Comparison of ENCODE assay signal across 8 cellular contexts in the genomic region with DNA sequence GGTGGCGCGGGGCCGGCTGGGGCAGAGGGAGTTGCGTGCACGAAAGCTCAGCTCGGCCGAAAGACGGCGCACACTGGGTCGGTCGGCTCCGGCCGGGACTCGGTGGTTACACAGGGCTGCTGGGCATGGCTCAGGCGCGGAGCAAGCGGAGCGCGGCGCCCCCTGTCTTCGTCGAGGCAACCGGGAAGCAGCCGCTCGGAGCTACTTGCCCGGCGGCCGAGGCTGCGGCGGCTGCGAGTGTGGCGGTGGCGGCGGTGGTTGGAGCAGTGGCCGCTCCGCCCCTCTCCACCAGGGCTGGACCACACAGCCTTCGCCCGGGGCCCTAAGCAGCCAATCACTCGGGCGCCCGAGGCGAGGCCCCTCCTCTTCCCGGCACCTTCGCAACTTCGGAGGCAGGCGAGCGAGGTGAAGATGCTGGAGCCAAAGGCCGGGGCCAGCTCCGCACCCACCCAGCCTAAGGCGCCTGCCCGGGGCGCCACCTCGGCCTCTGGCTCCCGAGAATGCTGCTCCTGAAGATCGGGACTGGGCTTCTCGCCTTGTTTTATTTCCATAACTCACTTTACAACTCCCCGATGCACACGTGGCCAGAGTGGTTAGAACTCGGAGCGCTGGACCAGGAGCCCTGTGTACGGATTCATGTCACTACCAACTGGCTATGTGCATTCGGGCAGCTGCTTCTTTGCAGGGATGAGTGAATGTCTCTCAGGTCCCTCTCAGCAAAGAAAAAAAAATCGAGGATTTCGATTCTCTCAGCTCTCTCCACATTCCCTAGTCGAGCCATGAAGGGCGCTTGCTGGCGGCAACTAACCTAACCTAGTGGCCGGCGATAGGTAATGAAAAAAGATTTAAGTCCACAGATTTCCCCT. TPM values are rescaled to one million over a fixed set of nuclear protein-coding genes. Genes with fewer than 3 reads are reported as not detected.
DNase-seq lines count a peak whose midpoint lies in the region; ATAC-seq, FAIRE-seq and TF ChIP-seq lines count a peak whose summit lies in the region.

TSS of gene TLL2 (minus strand) at position 241 of the 866 bp plus-strand sequence. CDS start 241 bp downstream, outside the sequence.

- H3K4me1 ChIP-seq in K562 (replicated peaks in 1 of 2; ENCODE audit: control insufficient read depth in 2 of 2, insufficient read depth in 2 of 2, low read length in 2 of 2) = peaks cover 4 to 21% of the 10 kb centered on the region in 2 experiments; a peak in 4 of 5 replicates

- intact Hi-C loops in K562 (cut with micrococcal nuclease) = loop anchor here (5.0 to 10.0 kb wide), 2 partner anchors 101 to 117 kb away; no protein-coding TSS in a partner anchor

- peak within 1 kb of the TSS; percentile 55; the same call in 1 of the 2 replicates for H2AFZ ChIP-seq in K562 (ENCODE audit: low read depth, low read length)

- peak; percentile 35 to 71 (median 49) for TF ChIP-seq CTCF in K562 (IDR thresholded peaks at IDR 0.05 in 2 of 3, conservative IDR thresholded peaks at IDR 0.05 in 1 of 3; ENCODE audit: insufficient read depth in 2 of 3, low read depth in 1 of 3, low read length in 3 of 3)
- peak; percentile 61 for TF ChIP-seq CTCF in retinal pigment epithelial cell (conservative IDR thresholded peaks at IDR 0.05; ENCODE audit: low read depth, low read length)

- H3K27ac ChIP-seq in K562 (ENCODE audit: extremely low read depth, low read depth, low read length) = no peak within 1 kb of the TSS

- no peak for TF ChIP-seq EP300 in K562 (IDR thresholded peaks at IDR 0.05; ENCODE audit: low read length)

- POLR2A ChIA-PET in K562 (lab: Yijun Ruan, JAX) = interaction anchor here (0.6 to 0.8 kb wide), 3 partner anchors 23 to 597 kb away, joined by 3 read pairs; no protein-coding TSS in a partner anchor

- no peaks in the 10 kb centered on the region for H3K79me2 ChIP-seq in K562 (ENCODE audit: control insufficient read depth, insufficient read depth, low read length)

- H4K20me1 ChIP-seq in K562 (replicated peaks; ENCODE audit: control insufficient read depth, insufficient read depth, low read length) = 0 out of 2 replicates have a peak, but pooled peaks cover 8% of the 10 kb centered on the region

- no TSS peak for BruUV-seq in K562 (replicated peaks; lab: Mats Ljungman, UMichigan)

- no peak for TF ChIP-seq POLR2A in GM18505 (IDR thresholded peaks at IDR 0.05; ENCODE audit: borderline replicate concordance, extremely low read depth, insufficient read depth, insufficient read length)
- no peak for TF ChIP-seq POLR2A in K562 (conservative IDR thresholded peaks at IDR 0.05)

- H3K9me3 ChIP-seq in K562 (replicated peaks; ENCODE audit: control insufficient read depth, insufficient read depth, low read depth, low read length) = no peaks in the 10 kb centered on the region

- peak; percentile 72 for ATAC-seq in GM18505 (IDR thresholded peaks at IDR 0.05; ENCODE audit: unreplicated experiment)
- ATAC-seq in HG02885 (IDR thresholded peaks at IDR 0.05; ENCODE audit: poor library complexity, unreplicated experiment) = peak; percentile 82
- peak; percentile 92 for ATAC-seq in K562

- CTCF ChIA-PET in K562 (lab: Yijun Ruan, JAX; ENCODE audit: low intra/inter-chr PET ratio) = no interaction called here

- peak within 1 kb of the TSS in 1 of 2 experiments; percentile 79; a peak in 2 of 4 replicates for H3K9ac ChIP-seq in K562 (ENCODE audit: insufficient read depth in 1 of 2, low read depth in 2 of 2, low read length in 2 of 2)

- 2% methylated on average over 22 of the region's 69 CpGs for WGBS in K562 (ENCODE audit: insufficient coverage, low coverage, missing lambda C conversion rate)

- peaks cover 0 to 30% of the 10 kb centered on the region in 2 experiments; a peak in 3 of 5 replicates for H3K27me3 ChIP-seq in K562 (ENCODE audit: control insufficient read depth in 2 of 2, insufficient read depth in 2 of 2, low read length in 2 of 2)

- TF ChIP-seq RAD21 in K562 (CRISPR knock-in tag; conservative IDR thresholded peaks at IDR 0.05 in 1 of 2, IDR thresholded peaks at IDR 0.05 in 1 of 2) = peak; percentile 17 to 41; a peak in 2 of 4 replicates

- peak; percentile 81 for DNase-seq in 8988T
- DNase-seq in NCI-H146 treated with DMSO at 0.1 percent for 48 hours (lab: John Stamatoyannopoulos, UW; ENCODE audit: unreplicated experiment) = peak; percentile 70
- DNase-seq in T-helper 2 cell = peak in 4 of 5 experiments; percentile 16 to 72 (median 38)
- peak; percentile 69 to 86 (median 81) for DNase-seq in K562 (ENCODE audit: extremely low read depth in 1 of 4, low spot score in 3 of 4)
- peak; percentile 82 for DNase-seq in iPS DF 19.7 (ENCODE audit: low read depth, low spot score)
- DNase-seq in retinal pigment epithelial cell (ENCODE audit: low read depth) = peak; percentile 58

- H3K4me2 ChIP-seq in K562 (ENCODE audit: insufficient read depth, low read length) = peak within 1 kb of the TSS; percentile 63

- no peaks in the 10 kb centered on the region for H3K36me3 ChIP-seq in K562 (ENCODE audit: control insufficient read depth, insufficient read depth, low read length)

- no peak for FAIRE-seq in K562 (lab: Jason Lieb, UNC)

- in situ Hi-C loops in K562 (cut with MboI) = no loop called here

- no peaks in the 10 kb centered on the region for H3K9me1 ChIP-seq in K562 (ENCODE audit: control insufficient read depth, insufficient read depth, low read length)

- peak within 1 kb of the TSS; percentile 31 for H3K4me3 ChIP-seq in K562
- peak within 1 kb of the TSS; percentile 47 for H3K4me3 ChIP-seq in retinal pigment epithelial cell (ENCODE audit: low read length)

TF ChIP-seq in K562, 482 proteins besides CTCF, POLR2A, EP300 and RAD21 (continues in another document):
- peak; percentile 79 for TF ChIP-seq CTBP1 (IDR thresholded peaks at IDR 0.05; ENCODE audit: borderline replicate concordance)
- no peak for TF ChIP-seq LCOR (CRISPR knock-in tag; IDR thresholded peaks at IDR 0.05)
- peak; percentile 41 to 43; a peak in 3 of 4 replicates for TF ChIP-seq NRF1 (conservative IDR thresholded peaks at IDR 0.05 in 1 of 2, IDR thresholded peaks at IDR 0.05 in 1 of 2)
- 0 out of 2 replicates have a peak, but pooled peaks have one; percentile 51 for TF ChIP-seq ZNF12 (CRISPR knock-in tag; IDR thresholded peaks at IDR 0.05)
- peak in 1 of 2 experiments; percentile 44; a peak in 2 of 4 replicates for TF ChIP-seq KDM1A (IDR thresholded peaks at IDR 0.05)
- TF ChIP-seq PCBP1 (IDR thresholded peaks at IDR 0.05; ENCODE audit: low read depth, low read length, poor library complexity, severe bottlenecking) = peak; percentile 7
- 0 out of 2 replicates have a peak, but pooled peaks have one; percentile 24 for TF ChIP-seq RB1 (IDR thresholded peaks at IDR 0.05; ENCODE audit: low read depth)
- TF ChIP-seq NFYB (IDR thresholded peaks at IDR 0.05; ENCODE audit: extremely low read depth, insufficient read length) = peak; percentile 9

RNA-seq across cellular contexts. Expression of gene TLL2, which starts in this region (rescaled TPM):
- not detected in 2 replicates for total RNA-seq in K562 (2011; cell fraction: chromatin; rRNA removed; ENCODE audit: low replicate concordance)
- not detected in 2 replicates for total RNA-seq in K562 (2011; cell fraction: nucleolus; rRNA removed)
- total RNA-seq in K562 (2011; cell fraction: nucleoplasm; rRNA removed) = not detected in 2 replicates
- not detected in 2 replicates for total RNA-seq in K562 (2014; rRNA removed)
- not detected in 2 replicates for total RNA-seq in K562 (2014; rRNA removed; fragmentation: Illumina TruSeq; extraction: Trizol)
- not detected in 2 replicates for total RNA-seq in K562 (2015; rRNA removed; fragmentation: Illumina TruSeq; extraction: Trizol)
- 0.09 TPM in 1 of 2 replicates, not detected in the other for total RNA-seq in K562 (2021)
- not detected in 2 replicates for polyA plus RNA-seq in K562 (2011; rRNA removed)
- 0.01 and 0.06 TPM in 2 replicates for polyA plus RNA-seq in K562 (2011; cell fraction: cytosol; rRNA removed)
- 0.03 TPM in 1 of 2 replicates, not detected in the other for polyA plus RNA-seq in K562 (2011; cell fraction: nucleus; rRNA removed)
- polyA plus RNA-seq in K562 (2012) = not detected in 2 replicates
- polyA plus RNA-seq in K562 (2014; fragmentation: Illumina TruSeq; extraction: Trizol) = not detected in 2 replicates
- not detected for polyA plus RNA-seq in K562 (2014; fragmentation: Nextera tagmentation; extraction: Ambion mirVana)
- polyA plus RNA-seq in K562 (2014; rRNA removed) = not detected in 2 replicates
- polyA minus RNA-seq in K562 (2011; rRNA and poly(A)+ RNA removed) = 0.18 TPM in 1 of 2 replicates, not detected in the other
- polyA minus RNA-seq in K562 (2011; cell fraction: cytosol; rRNA and poly(A)+ RNA removed) = not detected in 2 replicates
- polyA minus RNA-seq in K562 (2011; cell fraction: nucleus; rRNA and poly(A)+ RNA removed) = not detected in 2 replicates

Comparison
In these comparisons a context has a peak if more than half of its experiments do, and no peak if none do; other contexts are left out.
1. Peak in DNase-seq, ATAC-seq, H3K4me3 ChIP-seq and H3K4me2 ChIP-seq in K562; RNA of the gene not detected or under 1 TPM.